ENCODE assay signal across 15 cellular contexts in the genomic region with DNA sequence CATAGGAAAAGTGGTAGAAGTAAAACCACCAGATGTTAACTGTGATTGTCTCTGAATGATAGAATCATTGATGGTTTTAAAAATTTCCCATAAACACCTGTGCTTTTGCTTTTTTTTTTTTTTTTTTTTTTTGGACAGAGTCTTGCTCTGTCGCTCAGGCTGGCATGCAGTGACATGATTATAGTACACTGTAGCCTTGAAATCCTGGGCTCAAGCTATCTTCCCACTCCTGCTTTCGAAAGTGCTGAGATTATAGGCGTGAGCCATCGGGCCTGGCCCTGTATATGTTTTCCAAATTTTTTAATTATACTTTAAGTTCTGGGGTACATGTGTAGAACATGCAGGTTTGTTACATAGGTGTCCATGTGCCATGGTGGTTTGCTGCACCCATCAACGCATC.
DNase-seq lines count a peak whose midpoint lies in the region; ATAC-seq and TF ChIP-seq lines count a peak whose summit lies in the region.
"Had no signal": no experiment of that assay in that cellular context is flagged by ENCODE, and none has a peak within 500 bp of the region (broad histone marks: within the 10 kb centered on the region; RNA-seq: fewer than 3 reads in every experiment).

No MANE protein-coding gene starts in this region.

- H3K4me3 ChIP-seq in epithelial cell of esophagus (ENCODE audit: low read length) = no peak overlapping the region
- H3K4me3 ChIP-seq: BLaER1 had no signal

- ATAC-seq in left ventricle myocardium superior = peak; percentile 31
- no peak for ATAC-seq in Right ventricle myocardium inferior
- ATAC-seq: CD8-positive, alpha-beta T cell had no signal

- intact Hi-C loops in left ventricle myocardium superior (cut with micrococcal nuclease) = no loop called here
- intact Hi-C loops in Right ventricle myocardium inferior (cut with DNase I) = no loop called here

- TF ChIP-seq CTCF in epithelial cell of esophagus (IDR thresholded peaks at IDR 0.05; ENCODE audit: insufficient read depth, low read depth, low read length, missing control alignments) = no peak

- DNase-seq in NCI-H2171 treated with DMSO at 0.1 percent for 48 hours (lab: John Stamatoyannopoulos, UW) (peak; percentile 5), NCI-H2171 (lab: John Stamatoyannopoulos, UW) (no peak), left ventricle myocardium superior (no peak), Right ventricle myocardium inferior (ENCODE audit: missing footprints) (no peak), epithelial cell of esophagus (ENCODE audit: low read depth) (peak; percentile 4), C1 segment of cervical spinal cord (lab: John Stamatoyannopoulos, UW) (no peak)
- DNase-seq: ACHN; BE2C; Caco-2; Calu3; CD4-positive, alpha-beta T cell; CD8-positive, alpha-beta T cell; DMS79 treated with DMSO at 0.1 percent for 48 hours; GF-D8 had no signal

Comparison
In these comparisons a context has a peak if more than half of its experiments do, and no peak if none do; other contexts are left out.
1. DNase-seq: peak in NCI-H2171 treated with DMSO at 0.1 percent for 48 hours (single experiment) and epithelial cell of esophagus (single experiment); none in NCI-H2171 (single experiment), left ventricle myocardium superior (single experiment), Right ventricle myocardium inferior (single experiment) and C1 segment of cervical spinal cord (0 of 14).